ENCODE assay signal across 10 cellular contexts in the genomic region with DNA sequence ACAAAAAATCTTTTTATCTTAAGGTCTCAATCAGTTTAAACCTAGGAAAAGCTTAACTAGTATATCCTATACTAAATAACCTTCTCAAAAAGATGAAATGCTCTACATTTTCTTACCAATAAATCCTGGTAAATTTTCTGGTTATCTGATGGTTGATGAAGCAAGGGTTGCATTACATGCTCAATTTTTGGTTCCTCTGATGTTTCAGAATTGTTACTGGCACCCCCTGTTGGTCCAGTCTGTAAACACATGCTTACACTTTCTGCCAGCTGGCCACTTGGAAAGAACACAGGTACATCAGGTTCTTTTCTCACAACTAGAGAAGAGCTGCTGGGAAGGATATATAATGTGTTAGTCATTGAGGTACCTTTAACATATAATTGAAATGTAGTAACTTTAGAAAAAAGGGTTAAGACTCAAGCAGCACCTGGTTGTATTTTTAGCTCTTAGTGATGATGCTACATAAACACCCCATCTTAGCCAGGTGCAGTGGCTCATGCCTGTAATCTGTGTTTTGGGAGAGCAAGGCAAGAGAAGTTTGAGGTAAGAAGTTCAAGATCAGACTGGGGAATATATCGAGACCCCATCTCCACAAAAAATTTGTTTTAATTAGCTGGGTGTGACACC. TPM values are rescaled to one million over a fixed set of nuclear protein-coding genes. Genes with fewer than 3 reads are reported as not detected.
DNase-seq lines count a peak whose midpoint lies in the region; ATAC-seq and TF ChIP-seq lines count a peak whose summit lies in the region.
"Had no signal": no experiment of that assay in that cellular context is flagged by ENCODE, and none has a peak within 500 bp of the region (broad histone marks: within the 10 kb centered on the region; RNA-seq: fewer than 3 reads in every experiment).

No MANE protein-coding gene starts in this region.

- H3K4me3 ChIP-seq in OCI-LY7 (ENCODE audit: low read depth, low read length, poor library complexity, severe bottlenecking) (no peak overlapping the region), adrenal gland (no peak overlapping the region)

- DNase-seq in NCI-H1417 (lab: John Stamatoyannopoulos, UW) (peak; percentile 10 to 66 (median 12)), NCI-H1417 treated with DMSO at 0.1 percent for 48 hours (lab: John Stamatoyannopoulos, UW) (no peak), HFFc6 (peak; percentile 41), OCI-LY7 (ENCODE audit: low spot score) (peak; percentile 53), adrenal gland (peak; percentile 21 to 73 (median 32)), immature natural killer cell (peak; percentile 2 to 14 (median 4))
- peak; percentile 56 for DNase-seq in stimulated activated CD8-positive, alpha-beta memory T cell treated with anti-CD3 and anti-CD28 coated beads, Interleukin-4, amount 100 ng/mL, for 48 hours

- intact Hi-C loops in OCI-LY7 (cut with micrococcal nuclease; ENCODE audit: unreplicated experiment): loop anchor here (1.0 kb wide), 1 partner anchor 70 kb away; no protein-coding TSS in a partner anchor
- intact Hi-C loops in adrenal gland (cut with DNase I): loop anchor here in 1 of 2 donors (5.0 kb wide), 1 partner anchor 71 kb away; a partner anchor contains a TSS

- no peaks in the 10 kb centered on the region for H3K79me2 ChIP-seq in OCI-LY7 (ENCODE audit: insufficient read depth, low read depth, low read length)

- peak; percentile 82 for TF ChIP-seq CTCF in HFFc6 (IDR thresholded peaks at IDR 0.05)
- peak; percentile 89 for TF ChIP-seq CTCF in OCI-LY7 (conservative IDR thresholded peaks at IDR 0.05; ENCODE audit: low read length)
- peak; percentile 20 to 75 (median 68) for TF ChIP-seq CTCF in adrenal gland (IDR thresholded peaks at IDR 0.05)

- H3K27ac ChIP-seq in OCI-LY7 (ENCODE audit: low read depth, low read length, poor library complexity, severe bottlenecking): no peak overlapping the region
- no peak overlapping the region for H3K27ac ChIP-seq in adrenal gland

- ATAC-seq in stimulated activated memory B cell treated with anti-CD40 and anti-IgM and Interleukin-4, amounts not matched to agents 10 μg/mL and 1 μg/mL and 100 μg/mL, for 72 hours: no peak

- peaks cover 12% of the 10 kb centered on the region; the same call in 1 of the 2 replicates for H3K36me3 Mint-ChIP-seq in HFFc6 (ENCODE audit: low read depth)
- peaks cover 0 to 4% (median 3%) of the 10 kb centered on the region in 3 donors for H3K36me3 Mint-ChIP-seq in immature natural killer cell
- peaks cover 15% of the 10 kb centered on the region for H3K36me3 Mint-ChIP-seq in stimulated activated memory B cell treated with anti-CD40 and anti-IgM and Interleukin-4, amounts not matched to agents 10 μg/mL and 1 μg/mL and 100 μg/mL, for 72 hours
- H3K36me3 Mint-ChIP-seq: activated naive CD8-positive, alpha-beta T cell; CD8-positive, alpha-beta memory T cell had no signal

- H3K9me3 ChIP-seq in OCI-LY7 (ENCODE audit: low read length) (no peaks in the 10 kb centered on the region), adrenal gland (replicated peaks in 1 of 3) (no peaks in the 10 kb centered on the region)

- no peaks in the 10 kb centered on the region for H3K4me1 ChIP-seq in OCI-LY7 (ENCODE audit: insufficient read depth, low read length, poor library complexity, severe bottlenecking)
- H3K4me1 ChIP-seq in adrenal gland (replicated peaks in 1 of 2): no peaks in the 10 kb centered on the region

- no peak overlapping the region for H2AFZ ChIP-seq in OCI-LY7 (ENCODE audit: low read length)

- H3K27ac Mint-ChIP-seq in HFFc6 (no peak overlapping the region), immature natural killer cell (no peak overlapping the region)
- H3K27ac Mint-ChIP-seq in stimulated activated memory B cell treated with anti-CD40 and anti-IgM and Interleukin-4, amounts not matched to agents 10 μg/mL and 1 μg/mL and 100 μg/mL, for 72 hours: no peak overlapping the region
- H3K27ac Mint-ChIP-seq: activated naive CD8-positive, alpha-beta T cell had no signal

- H3K36me3 ChIP-seq in OCI-LY7 (ENCODE audit: insufficient read depth, low read length): peaks cover 95% of the 10 kb centered on the region
- no peaks in the 10 kb centered on the region for H3K36me3 ChIP-seq in adrenal gland (replicated peaks in 1 of 2)

- H3K4me2 ChIP-seq in OCI-LY7 (ENCODE audit: low read length): no peak overlapping the region

- TF ChIP-seq POLR2A in adrenal gland (IDR thresholded peaks at IDR 0.05): no peak

- H3K9me3 Mint-ChIP-seq in HFFc6 (no peaks in the 10 kb centered on the region), immature natural killer cell (no peaks in the 10 kb centered on the region)
- H3K9me3 Mint-ChIP-seq in stimulated activated memory B cell treated with anti-CD40 and anti-IgM and Interleukin-4, amounts not matched to agents 10 μg/mL and 1 μg/mL and 100 μg/mL, for 72 hours: no peaks in the 10 kb centered on the region
- H3K9me3 Mint-ChIP-seq: CD8-positive, alpha-beta memory T cell had no signal

- H4K20me1 ChIP-seq in OCI-LY7 (ENCODE audit: insufficient read depth, low read length): no peaks in the 10 kb centered on the region

- WGBS in adrenal gland, 4 donors: 80 to 100% (median 91%) methylated on average over 1 of the region's 1 CpG

- CTCF ChIA-PET in OCI-LY7 (lab: Charles Lee; ENCODE audit: unreplicated experiment): interaction anchor here (0.5 to 1.2 kb wide), 2 partner anchors 63 to 84 kb away, joined by 3 to 5 read pairs; no protein-coding TSS in a partner anchor

- no TSS peak for BruUV-seq in OCI-LY7 (replicated peaks; lab: Mats Ljungman, UMichigan)

- no peaks in the 10 kb centered on the region; the same call in 1 of the 2 replicates for H3K27me3 Mint-ChIP-seq in HFFc6 (ENCODE audit: insufficient read depth)
- no peaks in the 10 kb centered on the region for H3K27me3 Mint-ChIP-seq in immature natural killer cell (ENCODE audit: low read depth in 3 of 3)
- H3K27me3 Mint-ChIP-seq in stimulated activated memory B cell treated with anti-CD40 and anti-IgM and Interleukin-4, amounts not matched to agents 10 μg/mL and 1 μg/mL and 100 μg/mL, for 72 hours: no peaks in the 10 kb centered on the region
- H3K27me3 Mint-ChIP-seq: activated naive CD8-positive, alpha-beta T cell; CD8-positive, alpha-beta memory T cell had no signal

- H3K9me2 ChIP-seq in OCI-LY7 (ENCODE audit: insufficient read depth, low read length): no peaks in the 10 kb centered on the region

- H3K27me3 ChIP-seq in adrenal gland: no peaks in the 10 kb centered on the region

- no peak overlapping the region for H3K4me3 Mint-ChIP-seq in HFFc6
- no peak overlapping the region for H3K4me3 Mint-ChIP-seq in immature natural killer cell
- H3K4me3 Mint-ChIP-seq in stimulated activated memory B cell treated with anti-CD40 and anti-IgM and Interleukin-4, amounts not matched to agents 10 μg/mL and 1 μg/mL and 100 μg/mL, for 72 hours: no peak overlapping the region
- H3K4me3 Mint-ChIP-seq: activated naive CD8-positive, alpha-beta T cell; CD8-positive, alpha-beta memory T cell had no signal

- POLR2A ChIA-PET in OCI-LY7 (lab: Charles Lee): interaction anchor here (0.6 to 2.4 kb wide), 8 partner anchors 10 to 1165 kb away, joined by 3 to 9 read pairs (median 3); a partner anchor contains a TSS

- H3K4me1 Mint-ChIP-seq in HFFc6 (ENCODE audit: low read depth): no peaks in the 10 kb centered on the region
- H3K4me1 Mint-ChIP-seq in immature natural killer cell: no peaks in the 10 kb centered on the region
- H3K4me1 Mint-ChIP-seq in stimulated activated memory B cell treated with anti-CD40 and anti-IgM and Interleukin-4, amounts not matched to agents 10 μg/mL and 1 μg/mL and 100 μg/mL, for 72 hours: no peaks in the 10 kb centered on the region
- H3K4me1 Mint-ChIP-seq: CD8-positive, alpha-beta memory T cell had no signal

RNA-seq across cellular contexts. Expression of a gene that starts 30.9 kb away (rescaled TPM):
- total RNA-seq in HFFc6 (2021; fragmentation: NEBNext Ultra II Directional; extraction: Animal tissue kit (Norgen Biotek cat#: 25700)): not detected
- total RNA-seq in OCI-LY7 (2014; rRNA removed; shearing (Covaris generic)): not detected in 2 replicates
- total RNA-seq in OCI-LY7 (2022): not detected in 2 replicates
- total RNA-seq in adrenal gland: 1 to 10 TPM; 1.2 to 6.0 (median 2.8) TPM
- 10 to 100 TPM in 1 of 3 donors, 1 to 10 TPM in 2; 2.9 to 13.4 (median 5.4) TPM for polyA plus RNA-seq in adrenal gland
- 1 to 10 TPM in 1 of 3 donors, not detected in 2; 1.7 TPM for polyA plus RNA-seq in immature natural killer cell
- total RNA-seq: CD8-positive, alpha-beta memory T cell had no signal
- polyA plus RNA-seq: CD8-positive, alpha-beta memory T cell had no signal

RNA-seq across cellular contexts. Expression of a gene that starts 51.0 kb away (rescaled TPM):
- total RNA-seq in HFFc6 (2021; fragmentation: NEBNext Ultra II Directional; extraction: Animal tissue kit (Norgen Biotek cat#: 25700)): 10 to 100 TPM in 5 of 6 experiments, 1 to 10 TPM in 1; 7.9 to 16.0 (median 13.6) TPM
- 39.8 and 46.6 TPM in 2 replicates for total RNA-seq in OCI-LY7 (2014; rRNA removed; shearing (Covaris generic))
- total RNA-seq in OCI-LY7 (2022) (54.0 and 60.0 TPM in 2 replicates), adrenal gland (1 to 10 TPM in 6 of 8 donors, under 1 TPM in 2; 0.83 to 6.8 (median 1.4) TPM)
- polyA plus RNA-seq in adrenal gland (1 to 10 TPM in 1 of 3 donors, under 1 TPM in 2; 0.24 to 1.6 (median 0.37) TPM), immature natural killer cell (1 to 10 TPM in 2 of 3 donors, under 1 TPM in 1; 0.54 to 1.8 (median 1.1) TPM)
